8 cellular contexts compared by ENCODE assay signal in genomic region chr7:29194594-29195417, GRCh38. TPM values are rescaled to one million over a fixed set of nuclear protein-coding genes. Genes with fewer than 3 reads are reported as not detected.
DNase-seq lines count a peak whose midpoint lies in the region; ATAC-seq lines count a peak whose summit lies in the region.

CHN2 (plus strand) TSS chr7:29194775.

- CTCF ChIA-PET in activated CD4-positive, alpha-beta memory T cell treated with anti-CD3 and anti-CD28 coated beads for 36 hours (lab: Charles Lee) = interaction anchor here (1.2 kb wide), 1 partner anchor 214 kb away, joined by 6 read pairs; no protein-coding TSS in a partner anchor

- H3K9me3 Mint-ChIP-seq in activated CD4-positive, alpha-beta memory T cell treated with anti-CD3 and anti-CD28 coated beads for 36 hours = no peaks in the 10 kb centered on the region
- no peaks in the 10 kb centered on the region for H3K9me3 Mint-ChIP-seq in memory B cell

- peaks cover 31% of the 10 kb centered on the region for H3K27me3 Mint-ChIP-seq in activated CD4-positive, alpha-beta memory T cell treated with anti-CD3 and anti-CD28 coated beads for 36 hours
- H3K27me3 Mint-ChIP-seq in memory B cell = peaks cover 12% of the 10 kb centered on the region

- ATAC-seq in memory B cell (ENCODE audit: low read depth) (peak; percentile 73), HG03442 (IDR thresholded peaks at IDR 0.05; ENCODE audit: unreplicated experiment) (no peak)

- POLR2A ChIA-PET in activated CD4-positive, alpha-beta memory T cell treated with anti-CD3 and anti-CD28 coated beads for 36 hours (lab: Charles Lee) = no interaction called here

- intact Hi-C loops in activated CD4-positive, alpha-beta memory T cell treated with anti-CD3 and anti-CD28 coated beads for 36 hours (cut with micrococcal nuclease) = loop anchor here (1.0 to 5.0 kb wide), 2 partner anchors 49 to 147 kb away; no protein-coding TSS in a partner anchor

- H3K27ac Mint-ChIP-seq in activated CD4-positive, alpha-beta memory T cell treated with anti-CD3 and anti-CD28 coated beads for 36 hours = no peak within 1 kb of the TSS
- H3K27ac Mint-ChIP-seq in memory B cell = peak within 1 kb of the TSS; percentile 3

- DNase-seq in SIG-M5 treated with dmso at 0.1 percent for 504 hours (lab: John Stamatoyannopoulos, UW; ENCODE audit: unreplicated experiment) = peak; percentile 16
- DNase-seq in SIG-M5 (lab: John Stamatoyannopoulos, UW) = no peak
- peak; percentile 59 for DNase-seq in NCI-H2107 (lab: John Stamatoyannopoulos, UW)
- peak; percentile 59 for DNase-seq in activated CD4-positive, alpha-beta memory T cell treated with anti-CD3 and anti-CD28 coated beads for 36 hours
- DNase-seq in effector CD4-positive, alpha-beta T cell = peak; percentile 9
- DNase-seq in memory B cell (ENCODE audit: low spot score in 2 of 2) = peak; percentile 6 to 19
- peak; percentile 9 for DNase-seq in stimulated activated CD8-positive, alpha-beta memory T cell treated with anti-CD3 and anti-CD28 coated beads, Interleukin-15, amount 100 ng/mL, for 24 hours (ENCODE audit: low read depth)

- H3K4me1 Mint-ChIP-seq in activated CD4-positive, alpha-beta memory T cell treated with anti-CD3 and anti-CD28 coated beads for 36 hours (ENCODE audit: low read depth) = peaks cover 12% of the 10 kb centered on the region
- peaks cover 6% of the 10 kb centered on the region for H3K4me1 Mint-ChIP-seq in memory B cell

- H3K4me3 Mint-ChIP-seq in activated CD4-positive, alpha-beta memory T cell treated with anti-CD3 and anti-CD28 coated beads for 36 hours = peak within 1 kb of the TSS; percentile 68
- H3K4me3 Mint-ChIP-seq in memory B cell = peak within 1 kb of the TSS; percentile 83

- H3K36me3 Mint-ChIP-seq in activated CD4-positive, alpha-beta memory T cell treated with anti-CD3 and anti-CD28 coated beads for 36 hours = no peaks in the 10 kb centered on the region
- H3K36me3 Mint-ChIP-seq in memory B cell = no peaks in the 10 kb centered on the region

RNA-seq across cellular contexts. Expression of gene CHN2, which starts in this region (rescaled TPM):
- total RNA-seq in activated CD4-positive, alpha-beta memory T cell treated with anti-CD3 and anti-CD28 coated beads for 36 hours = under 1 TPM; 0.53 to 0.69 TPM

Comparison
In these comparisons a context has a peak if more than half of its experiments do, and no peak if none do; other contexts are left out.
1. Peak in DNase-seq in activated CD4-positive, alpha-beta memory T cell treated with anti-CD3 and anti-CD28 coated beads for 36 hours; RNA of the gene not detected or under 1 TPM.